ENCODE assay signal across 2 cellular contexts in genomic region chr7:28392289-28392688, GRCh38.
TF ChIP-seq lines count a peak whose summit lies in the region.

No MANE protein-coding gene starts in this region.

TF ChIP-seq in HepG2, 621 proteins besides CTCF, POLR2A, EP300 and RAD21:
- no peak for TF ChIP-seq ATF4 (CRISPR knock-in tag; IDR thresholded peaks at IDR 0.05)
- peak; percentile 94 for TF ChIP-seq ZBTB40 (IDR thresholded peaks at IDR 0.05)
- TF ChIP-seq ZBTB40 (CRISPR knock-in tag; IDR thresholded peaks at IDR 0.05), result no peak
- TF ChIP-seq SRSF9 (IDR thresholded peaks at IDR 0.05; ENCODE audit: borderline replicate concordance, insufficient read depth, low read depth, low read length, poor library complexity, severe bottlenecking), result no peak
- TF ChIP-seq ZKSCAN8 (CRISPR knock-in tag; IDR thresholded peaks at IDR 0.05; ENCODE audit: borderline replicate concordance), result no peak

TF ChIP-seq in K562, 482 proteins besides CTCF, POLR2A, EP300 and RAD21:
- TF ChIP-seq ZBTB40 (IDR thresholded peaks at IDR 0.05) (peak; percentile 71), ZBTB40 (CRISPR knock-in tag; IDR thresholded peaks at IDR 0.05) (no peak), E2F6 (IDR thresholded peaks at IDR 0.05; ENCODE audit: borderline replicate concordance in 1 of 2, extremely low read depth in 1 of 2, insufficient read depth in 1 of 2, insufficient read length in 1 of 2, low read depth in 1 of 2, low read length in 1 of 2, poor library complexity in 1 of 2, severe bottlenecking in 1 of 2) (no peak)
